Comparison of ENCODE assay signal across 28 cellular contexts in genomic region chr9:8806150-8806549, GRCh38.
"Had no signal": no experiment of that assay in that cellular context is flagged by ENCODE, and none has a peak within 500 bp of the region (broad histone marks: within the 10 kb centered on the region; RNA-seq: fewer than 3 reads in every experiment).

No MANE protein-coding gene starts in this region.

- H3K9me3 Mint-ChIP-seq: stimulated activated memory B cell treated with anti-CD40 and anti-IgM and Interleukin-4, amounts not matched to agents 10 μg/mL and 1 μg/mL and 100 μg/mL, for 72 hours; stimulated activated naive B cell treated with anti-CD40 and anti-IgM and Interleukin-4, amounts not matched to agents 10 μg/mL and 1 μg/mL and 100 μg/mL, for 72 hours; stimulated activated naive CD8-positive, alpha-beta T cell treated with anti-CD3 and anti-CD28 coated beads, Interleukin-15, amount 100 ng/mL, for 72 hours; stimulated activated naive CD8-positive, alpha-beta T cell treated with anti-CD3 and anti-CD28 coated beads, Interleukin-15, Interleukin-2, amounts not matched to agents 100 ng/mL and 50 ng/mL, for 24 hours; type B pancreatic cell had no signal

- FAIRE-seq: urothelium cell line had no signal

- DNase-seq: stimulated activated CD4-positive, alpha-beta T cell treated with anti-CD3 and anti-CD28 coated beads, Interleukin-2, amount 100 ng/mL, for 48 hours; stimulated activated CD4-positive, alpha-beta T cell treated with anti-CD3 and anti-CD28 coated beads, Interleukin-4, amount 100 ng/mL, for 1 hour; stimulated activated CD4-positive, alpha-beta T cell treated with anti-CD3 and anti-CD28 coated beads, Interleukin-4, amount 100 ng/mL, for 24 hours; stimulated activated CD4-positive, alpha-beta T cell treated with anti-CD3 and anti-CD28 coated beads, Interleukin-4, amount 100 ng/mL, for 4 hours; stimulated activated CD8-positive, alpha-beta memory T cell treated with anti-CD3 and anti-CD28 coated beads, Interleukin-4, amount 100 ng/mL, for 48 hours; stimulated activated naive B cell treated with anti-CD40 and anti-IgM and Interleukin-4, amounts not matched to agents 10 μg/mL and 1 μg/mL and 100 μg/mL, for 72 hours; stimulated activated naive CD4-positive, alpha-beta T cell; stimulated activated naive CD4-positive, alpha-beta T cell treated with Interleukin-2 at 50 U/mL for 16 hours; stimulated activated naive CD8-positive, alpha-beta T cell treated with anti-CD3 and anti-CD28 coated beads, Interleukin-15, amount 100 ng/mL, for 72 hours; stimulated activated naive CD8-positive, alpha-beta T cell treated with anti-CD3 and anti-CD28 coated beads, Interleukin-15, Interleukin-2, amounts not matched to agents 100 U/mL and 50 U/mL, for 24 hours; stomach; substantia nigra; testis; thyroid gland; tibial artery; transverse colon; trophoblast cell; upper lobe of left lung; upper lobe of right lung; uterus had no signal

- H3K4me3 Mint-ChIP-seq: stimulated activated memory B cell treated with anti-CD40 and anti-IgM and Interleukin-4, amounts not matched to agents 10 μg/mL and 1 μg/mL and 100 μg/mL, for 72 hours; stimulated activated naive B cell treated with anti-CD40 and anti-IgM and Interleukin-4, amounts not matched to agents 10 μg/mL and 1 μg/mL and 100 μg/mL, for 72 hours; stimulated activated naive CD8-positive, alpha-beta T cell treated with anti-CD3 and anti-CD28 coated beads, Interleukin-15, amount 100 ng/mL, for 72 hours; stimulated activated naive CD8-positive, alpha-beta T cell treated with anti-CD3 and anti-CD28 coated beads, Interleukin-15, Interleukin-2, amounts not matched to agents 100 ng/mL and 50 ng/mL, for 24 hours; type B pancreatic cell had no signal

- H3K27ac Mint-ChIP-seq: stimulated activated memory B cell treated with anti-CD40 and anti-IgM and Interleukin-4, amounts not matched to agents 10 μg/mL and 1 μg/mL and 100 μg/mL, for 72 hours; stimulated activated naive B cell treated with anti-CD40 and anti-IgM and Interleukin-4, amounts not matched to agents 10 μg/mL and 1 μg/mL and 100 μg/mL, for 72 hours; stimulated activated naive CD8-positive, alpha-beta T cell treated with anti-CD3 and anti-CD28 coated beads, Interleukin-15, amount 100 ng/mL, for 72 hours; stimulated activated naive CD8-positive, alpha-beta T cell treated with anti-CD3 and anti-CD28 coated beads, Interleukin-15, Interleukin-2, amounts not matched to agents 100 ng/mL and 50 ng/mL, for 24 hours; type B pancreatic cell had no signal

- ATAC-seq: stimulated activated memory B cell treated with anti-CD40 and anti-IgM and Interleukin-4, amounts not matched to agents 10 μg/mL and 1 μg/mL and 100 μg/mL, for 72 hours; stimulated activated naive B cell treated with anti-CD40 and anti-IgM and Interleukin-4, amounts not matched to agents 10 μg/mL and 1 μg/mL and 100 μg/mL, for 72 hours; stimulated activated naive CD8-positive, alpha-beta T cell treated with anti-CD3 and anti-CD28 coated beads, Interleukin-15, amount 100 ng/mL, for 72 hours; stimulated activated naive CD8-positive, alpha-beta T cell treated with anti-CD3 and anti-CD28 coated beads, Interleukin-15, Interleukin-2, amounts not matched to agents 100 U/mL and 50 U/mL, for 24 hours; upper lobe of right lung had no signal

- H3K4me3 ChIP-seq: stomach, suprapubic skin, testis, thoracic aorta, thyroid gland, tibial artery, tibial nerve, transverse colon, upper lobe of left lung, upper lobe of right lung, uterus, vagina had no signal

- H3K9me3 ChIP-seq: stomach, suprapubic skin, testis, thoracic aorta, thyroid gland, tibial artery, tibial nerve, transverse colon, upper lobe of left lung, upper lobe of right lung, uterus, vagina had no signal

- H3K4me1 ChIP-seq: stomach, suprapubic skin, testis, thyroid gland, tibial artery, tibial nerve, upper lobe of left lung, upper lobe of right lung, uterus, vagina had no signal

- H3K27me3 ChIP-seq: stomach, suprapubic skin, testis, thyroid gland, tibial artery, tibial nerve, transverse colon, upper lobe of left lung, upper lobe of right lung, uterus, vagina had no signal

- H3K27ac ChIP-seq: stomach, suprapubic skin, testis, thoracic aorta, thyroid gland, tibial artery, tibial nerve, transverse colon, upper lobe of left lung, upper lobe of right lung, uterus, vagina had no signal

- H3K36me3 ChIP-seq: stomach, suprapubic skin, thoracic aorta, thyroid gland, tibial artery, tibial nerve, transverse colon, upper lobe of left lung, upper lobe of right lung, uterus, vagina had no signal

- H3K36me3 Mint-ChIP-seq: stimulated activated memory B cell treated with anti-CD40 and anti-IgM and Interleukin-4, amounts not matched to agents 10 μg/mL and 1 μg/mL and 100 μg/mL, for 72 hours; stimulated activated naive B cell treated with anti-CD40 and anti-IgM and Interleukin-4, amounts not matched to agents 10 μg/mL and 1 μg/mL and 100 μg/mL, for 72 hours had no signal

- H3K4me1 Mint-ChIP-seq: stimulated activated memory B cell treated with anti-CD40 and anti-IgM and Interleukin-4, amounts not matched to agents 10 μg/mL and 1 μg/mL and 100 μg/mL, for 72 hours; stimulated activated naive B cell treated with anti-CD40 and anti-IgM and Interleukin-4, amounts not matched to agents 10 μg/mL and 1 μg/mL and 100 μg/mL, for 72 hours; stimulated activated naive CD8-positive, alpha-beta T cell treated with anti-CD3 and anti-CD28 coated beads, Interleukin-15, amount 100 ng/mL, for 72 hours had no signal
